In the genomic region with DNA sequence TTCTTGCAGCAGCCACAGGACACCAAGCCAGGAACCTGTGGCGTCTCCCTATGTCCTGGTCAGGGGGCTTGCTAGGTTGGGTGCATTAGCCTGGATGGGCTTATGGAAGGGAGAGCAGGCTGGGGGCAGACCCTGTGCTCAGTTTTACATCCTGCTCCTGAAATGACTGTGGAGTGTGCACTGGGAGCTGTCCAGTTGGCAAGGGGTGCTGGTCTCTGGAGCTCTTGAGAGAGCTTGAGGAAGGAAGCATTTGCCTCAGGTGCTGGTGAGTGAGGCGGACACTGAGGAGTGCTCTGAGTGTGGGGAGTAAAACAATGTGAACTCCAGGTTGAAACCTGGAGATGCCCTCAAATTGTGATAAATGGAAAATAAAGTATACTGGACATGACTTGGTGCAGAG, we compare ENCODE assay signal across 12 cellular contexts. TPM values are rescaled to one million over a fixed set of nuclear protein-coding genes. Genes with fewer than 3 reads are reported as not detected.
DNase-seq lines count a peak whose midpoint lies in the region; ATAC-seq and TF ChIP-seq lines count a peak whose summit lies in the region.
"Had no signal": no experiment of that assay in that cellular context is flagged by ENCODE, and none has a peak within 500 bp of the region (broad histone marks: within the 10 kb centered on the region; RNA-seq: fewer than 3 reads in every experiment).

No MANE protein-coding gene starts in this region.

- H3K27me3 ChIP-seq in breast epithelium (peaks cover 0 to 5% of the 10 kb centered on the region in 2 donors), thyroid gland (no peaks in the 10 kb centered on the region)

- POLR2A ChIA-PET in MCF 10A (lab: Yijun Ruan, JAX), result no interaction called here
- POLR2A ChIA-PET in activated CD4-positive, alpha-beta memory T cell treated with anti-CD3 and anti-CD28 coated beads for 36 hours (lab: Charles Lee), result interaction anchor here (0.6 kb wide), 1 partner anchor 56 kb away, joined by 3 read pairs; no protein-coding TSS in a partner anchor

- CTCF ChIA-PET in MCF 10A (lab: Yijun Ruan, JAX), result no interaction called here
- CTCF ChIA-PET in activated CD4-positive, alpha-beta memory T cell treated with anti-CD3 and anti-CD28 coated beads for 36 hours (lab: Charles Lee), result no interaction called here

- BruUV-seq in MCF 10A (replicated peaks; lab: Mats Ljungman, UMichigan), result no TSS peak

- WGBS in thyroid gland, 2 donors, result 51% methylated on average over 2 of the region's 2 CpGs

- peaks cover 45% of the 10 kb centered on the region for H3K27me3 Mint-ChIP-seq in MCF 10A (ENCODE audit: insufficient read depth, unreplicated experiment)
- peaks cover 8% of the 10 kb centered on the region for H3K27me3 Mint-ChIP-seq in activated CD4-positive, alpha-beta memory T cell treated with anti-CD3 and anti-CD28 coated beads for 36 hours

- H3K9me3 ChIP-seq in breast epithelium (no peaks in the 10 kb centered on the region), thyroid gland (no peaks in the 10 kb centered on the region)
- H3K9me3 ChIP-seq: stomach had no signal

- H3K36me3 ChIP-seq in breast epithelium, result no peaks in the 10 kb centered on the region
- H3K36me3 ChIP-seq in thyroid gland, result no peaks in the 10 kb centered on the region
- H3K36me3 ChIP-seq: stomach had no signal

- peak; percentile 31 for DNase-seq in MCF 10A (ENCODE audit: unreplicated experiment)
- no peak for DNase-seq in breast epithelium (ENCODE audit: low spot score in 2 of 2)
- DNase-seq in activated CD4-positive, alpha-beta memory T cell treated with anti-CD3 and anti-CD28 coated beads for 36 hours, result peak; percentile 51
- DNase-seq in hepatic stellate cell (ENCODE audit: low spot score), result peak; percentile 12
- peak; percentile 42 to 66 for DNase-seq in thyroid gland
- DNase-seq: activated T-cell treated with anti-CD3 and anti-CD28 coated beads, Interleukin-2, amount 50 U/mL, for 4 hours; NCI-H2029 treated with DMSO at 0.1 percent for 48 hours; stomach had no signal

- H3K4me1 ChIP-seq in breast epithelium, result no peaks in the 10 kb centered on the region
- H3K4me1 ChIP-seq in thyroid gland, result no peaks in the 10 kb centered on the region
- H3K4me1 ChIP-seq: stomach had no signal

- no peaks in the 10 kb centered on the region for H3K36me3 Mint-ChIP-seq in MCF 10A (ENCODE audit: insufficient read depth, unreplicated experiment)
- H3K36me3 Mint-ChIP-seq in activated CD4-positive, alpha-beta memory T cell treated with anti-CD3 and anti-CD28 coated beads for 36 hours, result no peaks in the 10 kb centered on the region

- intact Hi-C loops in MCF 10A (cut with micrococcal nuclease) (no loop called here), breast epithelium (cut with DNase I; ENCODE audit: low total_unique reads) (no loop called here), thyroid gland (cut with DNase I) (no loop called here)
- intact Hi-C loops in activated CD4-positive, alpha-beta memory T cell treated with anti-CD3 and anti-CD28 coated beads for 36 hours (cut with micrococcal nuclease), result no loop called here

- H3K4me1 Mint-ChIP-seq in MCF 10A (ENCODE audit: insufficient read depth, unreplicated experiment), result no peaks in the 10 kb centered on the region
- no peaks in the 10 kb centered on the region for H3K4me1 Mint-ChIP-seq in activated CD4-positive, alpha-beta memory T cell treated with anti-CD3 and anti-CD28 coated beads for 36 hours (ENCODE audit: low read depth)

- no peaks in the 10 kb centered on the region for H3K9me3 Mint-ChIP-seq in MCF 10A (ENCODE audit: unreplicated experiment)
- no peaks in the 10 kb centered on the region for H3K9me3 Mint-ChIP-seq in activated CD4-positive, alpha-beta memory T cell treated with anti-CD3 and anti-CD28 coated beads for 36 hours
- H3K9me3 Mint-ChIP-seq: activated T-cell treated with anti-CD3 and anti-CD28 coated beads, Interleukin-2, amount 50 U/mL, for 4 hours had no signal

- no peak overlapping the region for H3K27ac Mint-ChIP-seq in MCF 10A (ENCODE audit: low read depth, unreplicated experiment)
- H3K27ac Mint-ChIP-seq in activated CD4-positive, alpha-beta memory T cell treated with anti-CD3 and anti-CD28 coated beads for 36 hours, result no peak overlapping the region

- TF ChIP-seq POLR2A in breast epithelium (IDR thresholded peaks at IDR 0.05), result no peak
- TF ChIP-seq POLR2A in thyroid gland (IDR thresholded peaks at IDR 0.05), result no peak

- H3K4me3 Mint-ChIP-seq in MCF 10A (ENCODE audit: unreplicated experiment), result no peak overlapping the region
- H3K4me3 Mint-ChIP-seq in activated CD4-positive, alpha-beta memory T cell treated with anti-CD3 and anti-CD28 coated beads for 36 hours, result no peak overlapping the region
- H3K4me3 Mint-ChIP-seq: activated T-cell treated with anti-CD3 and anti-CD28 coated beads, Interleukin-2, amount 50 U/mL, for 4 hours had no signal

- ATAC-seq in GM21381 (IDR thresholded peaks at IDR 0.05; ENCODE audit: unreplicated experiment) (no peak), GM19452 (IDR thresholded peaks at IDR 0.05; ENCODE audit: unreplicated experiment) (no peak), HG02884 (IDR thresholded peaks at IDR 0.05; ENCODE audit: unreplicated experiment) (no peak)
- ATAC-seq: activated T-cell treated with anti-CD3 and anti-CD28 coated beads, Interleukin-2, amount 50 U/mL, for 4 hours had no signal

- H3K4me3 ChIP-seq in breast epithelium (no peak overlapping the region), thyroid gland (replicated peaks in 1 of 3) (no peak overlapping the region)
- H3K4me3 ChIP-seq: stomach had no signal

- no peak for TF ChIP-seq CTCF in MCF 10A (IDR thresholded peaks at IDR 0.05; ENCODE audit: unreplicated experiment)
- no peak for TF ChIP-seq CTCF in breast epithelium (IDR thresholded peaks at IDR 0.05)
- TF ChIP-seq CTCF in thyroid gland (IDR thresholded peaks at IDR 0.05), result no peak

- H3K27ac ChIP-seq in breast epithelium (no peak overlapping the region), thyroid gland (no peak overlapping the region)
- H3K27ac ChIP-seq: stomach had no signal

RNA-seq across cellular contexts. Expression of a gene that starts 3.4 kb away (rescaled TPM):
- not detected in 2 replicates for total RNA-seq in MCF 10A (2022)
- total RNA-seq in breast epithelium, result not detected
- total RNA-seq in activated CD4-positive, alpha-beta memory T cell treated with anti-CD3 and anti-CD28 coated beads for 36 hours, result not detected
- not detected for total RNA-seq in thyroid gland
- total RNA-seq: activated T-cell treated with anti-CD3 and anti-CD28 coated beads, Interleukin-2, amount 50 U/mL, for 4 hours; lower leg skin; stomach had no signal

RNA-seq across cellular contexts. Expression of a gene that starts 25.5 kb away (rescaled TPM):
- total RNA-seq in MCF 10A (2022), result not detected in 2 replicates
- total RNA-seq in breast epithelium, result 1,000 to 10,000 TPM in 1 of 3 donors, 100 to 1,000 TPM in 1, 1 to 10 TPM in 1; 1.4 to 2,173 (median 715) TPM
- not detected for total RNA-seq in activated CD4-positive, alpha-beta memory T cell treated with anti-CD3 and anti-CD28 coated beads for 36 hours
- total RNA-seq in thyroid gland, result not detected
- total RNA-seq: activated T-cell treated with anti-CD3 and anti-CD28 coated beads, Interleukin-2, amount 50 U/mL, for 4 hours; stomach had no signal

RNA-seq across cellular contexts. Expression of a gene that starts 41.7 kb away (rescaled TPM):
- total RNA-seq in MCF 10A (2022), result 0.65 TPM in 1 of 2 replicates, not detected in the other
- total RNA-seq in breast epithelium, result 10 to 100 TPM in 2 of 3 donors, 1 to 10 TPM in 1; 6.7 to 22.0 (median 16.4) TPM
- 1 to 10 TPM; 7.7 to 8.2 TPM for total RNA-seq in activated CD4-positive, alpha-beta memory T cell treated with anti-CD3 and anti-CD28 coated beads for 36 hours
- total RNA-seq in thyroid gland, result 10 to 100 TPM in 3 of 4 donors, 1 to 10 TPM in 1; 5.8 to 35.9 (median 16.5) TPM

RNA-seq across cellular contexts. Expression of a gene that starts 53.5 kb away (rescaled TPM):
- total RNA-seq in MCF 10A (2022) (not detected in 2 replicates), breast epithelium (100 to 1,000 TPM in 2 of 3 donors, not detected in 1; 476 to 485 TPM), thyroid gland (not detected)
- total RNA-seq in activated CD4-positive, alpha-beta memory T cell treated with anti-CD3 and anti-CD28 coated beads for 36 hours, result not detected
- total RNA-seq: activated T-cell treated with anti-CD3 and anti-CD28 coated beads, Interleukin-2, amount 50 U/mL, for 4 hours; stomach had no signal

Comparison
In these comparisons a context has a peak if more than half of its experiments do, and no peak if none do; other contexts are left out.
1. DNase-seq: peak in MCF 10A (single experiment), activated CD4-positive, alpha-beta memory T cell treated with anti-CD3 and anti-CD28 coated beads for 36 hours (single experiment), hepatic stellate cell (single experiment) and thyroid gland (2 of 2); none in breast epithelium (0 of 2).